ENCODE assay signal across 28 cellular contexts in the genomic region with DNA sequence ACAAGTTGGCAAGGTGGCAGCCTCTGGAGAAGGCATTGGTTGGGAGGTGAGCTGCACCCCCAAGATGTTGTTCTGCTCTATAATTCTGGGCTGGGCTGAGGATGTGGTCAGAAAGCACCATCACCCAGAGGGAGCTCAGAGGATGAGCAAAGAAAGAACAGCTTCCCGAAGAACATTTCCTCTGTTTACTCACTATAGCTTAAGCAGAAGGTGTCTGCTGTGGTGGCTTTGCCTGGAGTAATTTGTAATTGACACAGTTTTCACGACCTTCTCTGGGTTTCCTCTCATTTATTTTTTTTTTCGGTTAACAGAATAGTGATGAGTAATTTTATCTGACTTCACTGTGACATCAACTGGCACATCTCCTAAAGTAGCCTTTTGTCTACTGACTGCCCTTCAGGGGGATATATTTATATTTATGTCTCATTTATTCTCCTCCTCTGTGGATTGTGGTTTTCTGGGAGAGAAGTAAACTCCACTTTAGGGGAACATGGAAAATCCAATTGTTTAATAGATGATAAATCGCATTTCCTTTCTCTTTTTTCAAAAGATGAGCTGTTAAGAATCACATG. TPM values are rescaled to one million over a fixed set of nuclear protein-coding genes. Genes with fewer than 3 reads are reported as not detected.
DNase-seq lines count a peak whose midpoint lies in the region; ATAC-seq, FAIRE-seq and TF ChIP-seq lines count a peak whose summit lies in the region.
"Had no signal": no experiment of that assay in that cellular context is flagged by ENCODE, and none has a peak within 500 bp of the region (broad histone marks: within the 10 kb centered on the region; RNA-seq: fewer than 3 reads in every experiment).

No MANE protein-coding gene starts in this region.

- peak overlapping the region; percentile 49 to 84 (median 73); a peak in 21 of 22 replicates for H3K4me2 ChIP-seq in BLaER1 treated with 17β-estradiol and CSF1 and Interleukin-3, amounts not matched to agents 10 nM and 100 nM

- FAIRE-seq in urothelium cell line (lab: Jason Lieb, UNC): no peak

- H3K36me3 ChIP-seq in BLaER1 treated with 17β-estradiol and CSF1 and Interleukin-3, amounts not matched to agents 10 nM and 100 nM: 0 out of 22 replicates have a peak, but pooled peaks cover 0 to 6% (median 0%) of the 10 kb centered on the region in 11 experiments
- H3K36me3 ChIP-seq in right atrium auricular region: no peaks in the 10 kb centered on the region
- H3K36me3 ChIP-seq in uterus: no peaks in the 10 kb centered on the region
- H3K36me3 ChIP-seq: adrenal gland, brain microvascular endothelial cell, vagina had no signal

- peak overlapping the region in 10 of 11 experiments; percentile 61 to 92 (median 82); a peak in 20 of 22 replicates for H3K27ac ChIP-seq in BLaER1 treated with 17β-estradiol and CSF1 and Interleukin-3, amounts not matched to agents 10 nM and 100 nM
- H3K27ac ChIP-seq in right atrium auricular region: no peak overlapping the region
- H3K27ac ChIP-seq in uterus: no peak overlapping the region
- H3K27ac ChIP-seq: adrenal gland, brain microvascular endothelial cell, dorsolateral prefrontal cortex, psoas muscle, testis, vagina had no signal

- H3K27me3 ChIP-seq in BLaER1 treated with 17β-estradiol and CSF1 and Interleukin-3, amounts not matched to agents 10 nM and 100 nM: no peaks in the 10 kb centered on the region
- H3K27me3 ChIP-seq in right atrium auricular region (no peaks in the 10 kb centered on the region), uterus (no peaks in the 10 kb centered on the region)
- H3K27me3 ChIP-seq: adrenal gland, brain microvascular endothelial cell, dorsolateral prefrontal cortex, testis, vagina had no signal

- H3K9ac ChIP-seq in BLaER1 treated with 17β-estradiol and CSF1 and Interleukin-3, amounts not matched to agents 10 nM and 100 nM: peak overlapping the region in 9 of 11 experiments; percentile 43 to 74 (median 64); a peak in 15 of 22 replicates

- intact Hi-C loops in uterus (cut with DNase I; ENCODE audit: low total_unique reads): no loop called here

- H3K4me3 ChIP-seq in BLaER1 treated with 17β-estradiol and CSF1 and Interleukin-3, amounts not matched to agents 10 nM and 100 nM: peak overlapping the region in 1 of 10 experiments; percentile 17; a peak in 1 of 20 replicates
- no peak overlapping the region for H3K4me3 ChIP-seq in Jurkat, Clone E6-1 (ENCODE audit: low read length)
- H3K4me3 ChIP-seq in right atrium auricular region (no peak overlapping the region), uterus (no peak overlapping the region)
- H3K4me3 ChIP-seq: adrenal gland, dorsolateral prefrontal cortex, psoas muscle, testis, vagina had no signal

- H3K4me1 ChIP-seq in BLaER1 treated with 17β-estradiol and CSF1 and Interleukin-3, amounts not matched to agents 10 nM and 100 nM: peaks cover 33 to 84% (median 60%) of the 10 kb centered on the region in 10 experiments
- no peaks in the 10 kb centered on the region for H3K4me1 ChIP-seq in right atrium auricular region
- no peaks in the 10 kb centered on the region for H3K4me1 ChIP-seq in uterus
- H3K4me1 ChIP-seq: adrenal gland, psoas muscle, testis, vagina had no signal

- ATAC-seq in SK-N-SH treated with all-trans-retinoic acid at 6 μM for 48 hours (no peak), GM19467 (IDR thresholded peaks at IDR 0.05; ENCODE audit: unreplicated experiment) (no peak)
- ATAC-seq: HCT116, left ventricle myocardium superior, psoas muscle had no signal

- no peak for TF ChIP-seq CTCF in right atrium auricular region (IDR thresholded peaks at IDR 0.05)
- no peak for TF ChIP-seq CTCF in uterus (IDR thresholded peaks at IDR 0.05)

- peaks cover 29 to 57% (median 40%) of the 10 kb centered on the region in 11 experiments for H3K9me3 ChIP-seq in BLaER1 treated with 17β-estradiol and CSF1 and Interleukin-3, amounts not matched to agents 10 nM and 100 nM (replicated peaks in 1 of 11)
- H3K9me3 ChIP-seq in right atrium auricular region (peaks cover 0 to 4% of the 10 kb centered on the region in 2 donors), uterus (no peaks in the 10 kb centered on the region)
- H3K9me3 ChIP-seq: adrenal gland, psoas muscle, testis, vagina had no signal

- peak; percentile 25 for DNase-seq in Jurkat, Clone E6-1 (ENCODE audit: low read depth, low spot score)
- DNase-seq in glomerular visceral epithelial cell (ENCODE audit: extremely low spot score) (peak; percentile 3), right atrium auricular region (ENCODE audit: low spot score) (no peak), urothelium cell line (ENCODE audit: low spot score) (no peak), uterus (no peak)
- DNase-seq: activated CD4-positive, alpha-beta T cell treated with anti-CD3 and anti-CD28 coated beads for 4 hours; activated T-cell treated with anti-CD3 and anti-CD28 coated beads for 4 hours; adrenal gland; brain microvascular endothelial cell; CD4-positive, alpha-beta memory T cell; DMS 273 treated with DMSO at 0.1 percent for 48 hours; dorsolateral prefrontal cortex; glutamatergic neuron; islet precursor cell; KBM-7; left ventricle myocardium superior; NCI-H1436; NCI-H2107; NCI-H446; NCI-H82; psoas muscle; stimulated activated naive CD4-positive, alpha-beta T cell; testis had no signal

- H4K20me1 ChIP-seq in BLaER1 treated with 17β-estradiol and CSF1 and Interleukin-3, amounts not matched to agents 10 nM and 100 nM: no peaks in the 10 kb centered on the region

- no peak for TF ChIP-seq POLR2A in uterus (IDR thresholded peaks at IDR 0.05)

TF ChIP-seq in SK-N-SH treated with all-trans-retinoic acid at 6 μM for 48 hours, 23 proteins besides CTCF, POLR2A, EP300 and RAD21:
- TF ChIP-seq ZNF8 (CRISPR knock-in tag; IDR thresholded peaks at IDR 0.05): no peak
- TF ChIP-seq CSDC2 (CRISPR knock-in tag; IDR thresholded peaks at IDR 0.05): no peak
- TF ChIP-seq ZNF565 (CRISPR knock-in tag; conservative IDR thresholded peaks at IDR 0.05; ENCODE audit: low read depth): no peak
- TF ChIP-seq ISL1 (CRISPR knock-in tag; IDR thresholded peaks at IDR 0.05): 0 out of 2 replicates have a peak, but pooled peaks have one; percentile 11
TF ChIP-seq in SK-N-SH treated with all-trans-retinoic acid at 6 μM for 48 hours: peak in this region for 1.

RNA-seq across cellular contexts. Expression of a gene that starts 49.5 kb away (rescaled TPM):
- 8.9 TPM for polyA plus RNA-seq in Jurkat, Clone E6-1 (2012; ENCODE audit: insufficient read depth, insufficient read length)
- total RNA-seq in right atrium auricular region (1 to 10 TPM; 1.0 to 1.7 TPM), uterus (10 to 100 TPM in 1 of 4 donors, 1 to 10 TPM in 2, under 1 TPM in 1; 0.29 to 13.6 (median 6.5) TPM)

Comparison
In these comparisons a context has a peak if more than half of its experiments do, and no peak if none do; other contexts are left out.
1. H3K27ac ChIP-seq: peak in BLaER1 treated with 17β-estradiol and CSF1 and Interleukin-3, amounts not matched to agents 10 nM and 100 nM (10 of 11); none in right atrium auricular region (0 of 2) and uterus (0 of 2).
2. DNase-seq: peak in Jurkat, Clone E6-1 (single experiment) and glomerular visceral epithelial cell (single experiment); none in right atrium auricular region (single experiment), urothelium cell line (single experiment) and uterus (0 of 2).